ENCODE assay signal across 21 cellular contexts in the genomic region with DNA sequence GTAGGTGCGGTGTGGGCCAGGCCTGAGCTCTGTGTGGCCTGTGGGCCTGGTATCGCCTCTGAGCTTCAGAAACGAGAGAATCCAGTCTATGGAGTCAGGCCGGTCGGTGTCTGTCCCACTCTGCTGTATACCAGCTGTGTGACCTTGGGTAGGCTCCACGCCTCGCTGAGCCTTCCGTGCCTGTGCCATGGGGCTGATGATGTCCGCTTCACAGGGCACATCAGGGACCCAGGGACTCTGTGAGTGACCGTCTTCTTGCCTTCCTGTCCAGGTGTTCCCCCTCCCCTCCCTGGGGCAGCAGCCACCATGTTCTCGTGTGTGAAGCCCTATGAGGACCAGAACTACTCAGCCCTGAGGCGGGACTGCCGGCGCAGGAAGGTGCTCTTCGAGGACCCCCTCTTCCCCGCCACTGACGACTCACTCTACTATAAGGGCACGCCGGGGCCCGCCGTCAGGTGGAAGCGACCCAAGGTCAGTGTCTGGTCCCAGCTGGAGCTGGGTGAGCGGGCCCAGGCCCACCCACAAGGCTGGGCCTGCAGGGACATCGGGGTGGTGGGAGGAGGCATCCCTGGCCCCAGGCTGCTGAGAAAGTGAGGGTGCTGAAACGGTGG. TPM values are rescaled to one million over a fixed set of nuclear protein-coding genes. Genes with fewer than 3 reads are reported as not detected.
DNase-seq lines count a peak whose midpoint lies in the region; ATAC-seq and TF ChIP-seq lines count a peak whose summit lies in the region.
"Had no signal": no experiment of that assay in that cellular context is flagged by ENCODE, and none has a peak within 500 bp of the region (broad histone marks: within the 10 kb centered on the region; RNA-seq: fewer than 3 reads in every experiment).

No MANE protein-coding gene starts in this region.

- H3K27me3 Mint-ChIP-seq in activated naive CD8-positive, alpha-beta T cell: no peaks in the 10 kb centered on the region
- H3K27me3 Mint-ChIP-seq in activated naive CD8-positive, alpha-beta T cell treated with anti-CD3 and anti-CD28 coated beads, Interleukin-2, amount 50 U/mL, for 24 hours: no peaks in the 10 kb centered on the region
- no peaks in the 10 kb centered on the region for H3K27me3 Mint-ChIP-seq in chondrocyte (ENCODE audit: low read depth)
- H3K27me3 Mint-ChIP-seq: activated CD4-positive, alpha-beta T cell treated with anti-CD3 and anti-CD28 coated beads, Interleukin-2, amount 10 ng/mL, durations not matched to agents 7 days and 5 days; stimulated activated memory B cell treated with anti-CD40 and anti-IgM and Interleukin-4, amounts not matched to agents 10 μg/mL and 1 μg/mL and 100 μg/mL, for 72 hours had no signal

- H3K36me3 ChIP-seq in muscle layer of duodenum (ENCODE audit: control insufficient read depth in 1 of 2, insufficient read depth in 2 of 2, low read length in 2 of 2): no peaks in the 10 kb centered on the region
- H3K36me3 ChIP-seq in upper lobe of left lung: no peaks in the 10 kb centered on the region

- H3K27ac Mint-ChIP-seq in activated naive CD8-positive, alpha-beta T cell: peak overlapping the region; percentile 61
- no peak overlapping the region for H3K27ac Mint-ChIP-seq in activated naive CD8-positive, alpha-beta T cell treated with anti-CD3 and anti-CD28 coated beads, Interleukin-2, amount 50 U/mL, for 24 hours
- H3K27ac Mint-ChIP-seq in chondrocyte (ENCODE audit: unreplicated experiment): no peak overlapping the region
- H3K27ac Mint-ChIP-seq: activated CD4-positive, alpha-beta T cell treated with anti-CD3 and anti-CD28 coated beads, Interleukin-2, amount 10 ng/mL, durations not matched to agents 7 days and 5 days; IgD-negative memory B cell; mesothelial cell of epicardium; stimulated activated memory B cell treated with anti-CD40 and anti-IgM and Interleukin-4, amounts not matched to agents 10 μg/mL and 1 μg/mL and 100 μg/mL, for 72 hours had no signal

- TF ChIP-seq EP300 in upper lobe of left lung (IDR thresholded peaks at IDR 0.05): no peak

- H3K4me3 ChIP-seq in muscle layer of duodenum (ENCODE audit: low read depth in 1 of 2, low read length in 2 of 2) (no peak overlapping the region), upper lobe of left lung (no peak overlapping the region)
- H3K4me3 ChIP-seq: PC-9, smooth muscle cell had no signal

- H3K9me3 Mint-ChIP-seq in activated naive CD8-positive, alpha-beta T cell (ENCODE audit: low read depth): no peaks in the 10 kb centered on the region
- no peaks in the 10 kb centered on the region for H3K9me3 Mint-ChIP-seq in activated naive CD8-positive, alpha-beta T cell treated with anti-CD3 and anti-CD28 coated beads, Interleukin-2, amount 50 U/mL, for 24 hours
- no peaks in the 10 kb centered on the region for H3K9me3 Mint-ChIP-seq in chondrocyte (ENCODE audit: low read depth)
- H3K9me3 Mint-ChIP-seq: activated CD4-positive, alpha-beta T cell treated with anti-CD3 and anti-CD28 coated beads, Interleukin-2, amount 10 ng/mL, durations not matched to agents 7 days and 5 days; IgD-negative memory B cell; stimulated activated memory B cell treated with anti-CD40 and anti-IgM and Interleukin-4, amounts not matched to agents 10 μg/mL and 1 μg/mL and 100 μg/mL, for 72 hours had no signal

- peaks cover 25% of the 10 kb centered on the region for H3K4me1 Mint-ChIP-seq in activated naive CD8-positive, alpha-beta T cell (ENCODE audit: low read depth)
- H3K4me1 Mint-ChIP-seq in activated naive CD8-positive, alpha-beta T cell treated with anti-CD3 and anti-CD28 coated beads, Interleukin-2, amount 50 U/mL, for 24 hours: peaks cover 18% of the 10 kb centered on the region
- peaks cover 3% of the 10 kb centered on the region for H3K4me1 Mint-ChIP-seq in chondrocyte (ENCODE audit: low read depth)
- H3K4me1 Mint-ChIP-seq: IgD-negative memory B cell; stimulated activated memory B cell treated with anti-CD40 and anti-IgM and Interleukin-4, amounts not matched to agents 10 μg/mL and 1 μg/mL and 100 μg/mL, for 72 hours had no signal

- no peak for TF ChIP-seq POLR2A in upper lobe of left lung (IDR thresholded peaks at IDR 0.05)

- TF ChIP-seq CTCF in chondrocyte (IDR thresholded peaks at IDR 0.05) (no peak), upper lobe of left lung (IDR thresholded peaks at IDR 0.05) (no peak)

- ATAC-seq in activated naive CD8-positive, alpha-beta T cell treated with anti-CD3 and anti-CD28 coated beads, Interleukin-2, amount 50 U/mL, for 24 hours: no peak
- ATAC-seq in upper lobe of left lung (ENCODE audit: low FRiP score in 2 of 2): no peak
- ATAC-seq: SK-N-SH treated with all-trans-retinoic acid at 6 μM for 48 hours; stimulated activated memory B cell treated with anti-CD40 and anti-IgM and Interleukin-4, amounts not matched to agents 10 μg/mL and 1 μg/mL and 100 μg/mL, for 72 hours had no signal

- 93 to 95% methylated on average over 17 to 23 of the region's 25 CpGs for WGBS in upper lobe of left lung, 2 donors

- H3K27ac ChIP-seq in muscle layer of duodenum (ENCODE audit: low read length) (peak overlapping the region; percentile 23), upper lobe of left lung (no peak overlapping the region)
- H3K27ac ChIP-seq: PC-9 had no signal

- no peaks in the 10 kb centered on the region for H3K9me3 ChIP-seq in muscle layer of duodenum (ENCODE audit: control insufficient read depth in 1 of 2, low read length in 2 of 2)
- H3K9me3 ChIP-seq in upper lobe of left lung: no peaks in the 10 kb centered on the region

- H3K27me3 ChIP-seq in muscle layer of duodenum (ENCODE audit: low read depth, low read length): no peaks in the 10 kb centered on the region
- no peaks in the 10 kb centered on the region for H3K27me3 ChIP-seq in upper lobe of left lung

- H3K4me3 Mint-ChIP-seq in activated naive CD8-positive, alpha-beta T cell: no peak overlapping the region
- no peak overlapping the region for H3K4me3 Mint-ChIP-seq in activated naive CD8-positive, alpha-beta T cell treated with anti-CD3 and anti-CD28 coated beads, Interleukin-2, amount 50 U/mL, for 24 hours
- H3K4me3 Mint-ChIP-seq in chondrocyte (ENCODE audit: unreplicated experiment): no peak overlapping the region
- H3K4me3 Mint-ChIP-seq: activated CD4-positive, alpha-beta T cell treated with anti-CD3 and anti-CD28 coated beads, Interleukin-2, amount 10 ng/mL, durations not matched to agents 7 days and 5 days; IgD-negative memory B cell; mesothelial cell of epicardium; stimulated activated memory B cell treated with anti-CD40 and anti-IgM and Interleukin-4, amounts not matched to agents 10 μg/mL and 1 μg/mL and 100 μg/mL, for 72 hours had no signal

- H3K36me3 Mint-ChIP-seq in activated naive CD8-positive, alpha-beta T cell: no peaks in the 10 kb centered on the region
- no peaks in the 10 kb centered on the region for H3K36me3 Mint-ChIP-seq in activated naive CD8-positive, alpha-beta T cell treated with anti-CD3 and anti-CD28 coated beads, Interleukin-2, amount 50 U/mL, for 24 hours (ENCODE audit: low read depth)
- H3K36me3 Mint-ChIP-seq in chondrocyte (ENCODE audit: low read depth): no peaks in the 10 kb centered on the region
- H3K36me3 Mint-ChIP-seq: IgD-negative memory B cell; mesothelial cell of epicardium; stimulated activated memory B cell treated with anti-CD40 and anti-IgM and Interleukin-4, amounts not matched to agents 10 μg/mL and 1 μg/mL and 100 μg/mL, for 72 hours had no signal

- H3K4me1 ChIP-seq in muscle layer of duodenum (ENCODE audit: control insufficient read depth in 1 of 2, insufficient read depth in 2 of 2, low read length in 2 of 2): peaks cover 13 to 22% of the 10 kb centered on the region in 2 donors
- peaks cover 12 to 15% (median 13%) of the 10 kb centered on the region in 4 donors for H3K4me1 ChIP-seq in upper lobe of left lung

- no peak for DNase-seq in activated naive CD8-positive, alpha-beta T cell treated with anti-CD3 and anti-CD28 coated beads, Interleukin-2, amount 50 U/mL, for 24 hours
- DNase-seq in chondrocyte (ENCODE audit: low spot score) (peak; percentile 82), upper lobe of left lung (peak; percentile 16 to 73), NCI-H1105 treated with DMSO at 0.1 percent for 48 hours (lab: John Stamatoyannopoulos, UW) (no peak), NCI-H1048 (lab: John Stamatoyannopoulos, UW) (no peak), NCI-H345 treated with DMSO at 0.1 percent for 48 hours (lab: John Stamatoyannopoulos, UW; ENCODE audit: unreplicated experiment) (no peak)
- DNase-seq: activated CD4-positive, alpha-beta T cell treated with anti-CD3 and anti-CD28 coated beads, Interleukin-2, amount 10 ng/mL, durations not matched to agents 7 days and 5 days; anterior cingulate cortex; NCI-H526 treated with DMSO at 0.1 percent for 48 hours; occipital lobe; PC-9 had no signal

RNA-seq across cellular contexts. Expression of gene CAPN5, which starts 17.9 kb away (rescaled TPM):
- total RNA-seq in chondrocyte (11.9 to 16.7 TPM (median 13.6 TPM) in 3 replicates), upper lobe of left lung (1 to 10 TPM; 2.6 to 8.4 (median 4.4) TPM)

RNA-seq across cellular contexts. Expression of gene OMP, which starts 18.0 kb away (rescaled TPM):
- total RNA-seq in chondrocyte (not detected in 3 replicates), upper lobe of left lung (1 to 10 TPM in 1 of 6 donors, under 1 TPM in 1, not detected in 4; 0.77 to 5.2 TPM)
- total RNA-seq: activated CD4-positive, alpha-beta T cell treated with anti-CD3 and anti-CD28 coated beads, Interleukin-2, amount 10 ng/mL, durations not matched to agents 7 days and 5 days; epithelial cell of proximal tubule; glomerular endothelial cell; occipital lobe; smooth muscle cell; urinary bladder had no signal

RNA-seq across cellular contexts. Expression of gene MYO7A, which starts 43.4 kb away (rescaled TPM):
- total RNA-seq in chondrocyte (not detected in 3 replicates), upper lobe of left lung (10 to 100 TPM in 1 of 6 donors, 1 to 10 TPM in 5; 2.4 to 27.2 (median 6.2) TPM)

RNA-seq across cellular contexts. Expression of gene B3GNT6, which starts 50.5 kb away (rescaled TPM):
- total RNA-seq in chondrocyte: not detected in 3 replicates
- total RNA-seq in upper lobe of left lung: under 1 TPM in 2 of 6 donors, not detected in 4; 0.10 to 0.61 TPM
- total RNA-seq: activated CD4-positive, alpha-beta T cell treated with anti-CD3 and anti-CD28 coated beads, Interleukin-2, amount 10 ng/mL, durations not matched to agents 7 days and 5 days; epithelial cell of proximal tubule; glomerular endothelial cell; mesothelial cell of epicardium; occipital lobe; PC-9; urinary bladder had no signal

Comparison
In these comparisons a context has a peak if more than half of its experiments do, and no peak if none do; other contexts are left out.
1. DNase-seq: peak in chondrocyte (single experiment) and upper lobe of left lung (2 of 2); none in activated naive CD8-positive, alpha-beta T cell treated with anti-CD3 and anti-CD28 coated beads, Interleukin-2, amount 50 U/mL, for 24 hours (single experiment), NCI-H1105 treated with DMSO at 0.1 percent for 48 hours (single experiment), NCI-H1048 (single experiment) and NCI-H345 treated with DMSO at 0.1 percent for 48 hours (single experiment).